ENCODE assay signal across 12 cellular contexts in the genomic region with DNA sequence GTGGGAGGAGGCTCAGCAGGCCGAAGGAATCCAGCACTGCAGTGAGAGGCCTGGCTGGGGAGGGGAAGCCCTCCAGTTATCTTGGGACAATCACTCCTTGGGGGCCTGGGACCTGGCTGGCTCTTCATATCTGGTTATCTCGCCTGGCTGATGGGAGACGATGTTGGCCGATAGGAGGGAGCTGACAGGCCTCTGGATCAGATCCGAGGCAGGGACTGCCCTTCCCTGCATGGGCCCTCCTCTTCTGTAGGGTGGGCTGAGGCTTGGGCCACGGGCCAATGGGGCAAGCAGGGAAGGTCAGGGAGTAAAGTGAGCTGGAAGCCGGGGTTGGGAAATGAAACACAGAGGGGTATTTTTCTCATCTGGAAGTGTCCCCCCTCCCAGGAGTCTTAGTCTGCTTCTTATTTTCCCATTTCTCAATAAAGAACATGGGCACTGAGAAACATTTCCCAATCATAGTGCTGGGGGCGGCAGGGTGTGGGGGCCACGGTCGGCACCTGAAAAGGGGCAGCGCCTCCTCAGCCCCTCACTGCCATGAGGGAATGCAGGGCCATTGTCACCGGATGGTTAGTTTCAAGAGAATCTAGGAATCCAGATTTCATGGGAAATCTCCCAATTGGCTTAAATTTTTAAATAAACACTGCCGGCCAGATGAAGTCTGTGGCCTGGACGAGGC. TPM values are rescaled to one million over a fixed set of nuclear protein-coding genes. Genes with fewer than 3 reads are reported as not detected.
A peak's percentile ranks its signal among the peaks of the same experiment; 100 is the strongest.
DNase-seq lines count a peak whose midpoint lies in the region; ATAC-seq and TF ChIP-seq lines count a peak whose summit lies in the region.
"Had no signal": no experiment of that assay in that cellular context is flagged by ENCODE, and none has a peak within 500 bp of the region (broad histone marks: within the 10 kb centered on the region; RNA-seq: fewer than 3 reads in every experiment).

No MANE protein-coding gene starts in this region.

- no peak overlapping the region for H3K4me3 ChIP-seq in AG04450 (ENCODE audit: low read depth, low read length)
- no peak overlapping the region for H3K4me3 ChIP-seq in SJSA1
- peak overlapping the region; percentile 9 for H3K4me3 ChIP-seq in fibroblast of villous mesenchyme (ENCODE audit: low read depth, low read length)

- peak overlapping the region; percentile 87 for H3K27ac ChIP-seq in AG04450 (ENCODE audit: low read depth, low read length)
- peak overlapping the region; percentile 35; the same call in 1 of the 2 replicates for H3K27ac ChIP-seq in SJSA1

- POLR2A ChIA-PET in AG04450 (lab: Yijun Ruan, JAX), result interaction anchor here (1.3 to 1.5 kb wide), 3 partner anchors 9 to 26 kb away, joined by 3 to 5 read pairs (median 5); a partner anchor contains a TSS

- H3K9me3 ChIP-seq in AG04450 (ENCODE audit: control insufficient read depth, insufficient read depth, low read length) (no peaks in the 10 kb centered on the region), SJSA1 (replicated peaks) (no peaks in the 10 kb centered on the region)

- CTCF ChIA-PET in AG04450 (lab: Charles Lee), result interaction anchor here (0.7 to 0.8 kb wide), 2 partner anchors 15 to 38 kb away, joined by 3 read pairs; no protein-coding TSS in a partner anchor

- no peaks in the 10 kb centered on the region for H3K27me3 ChIP-seq in AG04450 (ENCODE audit: control insufficient read depth, insufficient read depth, low read length)
- no peaks in the 10 kb centered on the region for H3K27me3 ChIP-seq in SJSA1 (replicated peaks)

- H3K4me1 ChIP-seq in SJSA1 (replicated peaks), result peaks cover 32% of the 10 kb centered on the region

- DNase-seq in AG04450 (ENCODE audit: low read depth, low spot score) (no peak), SJSA1 (ENCODE audit: low read depth in 1 of 2, low spot score in 2 of 2) (no peak), fibroblast of villous mesenchyme (ENCODE audit: low read depth) (peak; percentile 81), omental fat pad (ENCODE audit: low spot score) (no peak), hypothalamus (lab: John Stamatoyannopoulos, UW) (no peak), NCI-H1105 treated with DMSO at 0.1 percent for 48 hours (lab: John Stamatoyannopoulos, UW) (no peak)
- DNase-seq: C1 segment of cervical spinal cord, glutamatergic neuron, MM.1S had no signal

- peaks cover 63% of the 10 kb centered on the region for H3K36me3 ChIP-seq in SJSA1

- TF ChIP-seq CTCF in AG04450 (IDR thresholded peaks at IDR 0.05; ENCODE audit: low read depth, low read length) (no peak), fibroblast of villous mesenchyme (IDR thresholded peaks at IDR 0.05; ENCODE audit: insufficient read depth, low read depth, low read length) (no peak), omental fat pad (IDR thresholded peaks at IDR 0.05) (no peak)

- ATAC-seq in omental fat pad (ENCODE audit: low FRiP score) (peak; percentile 60), HG02981 (IDR thresholded peaks at IDR 0.05; ENCODE audit: unreplicated experiment) (no peak), HG03457 (IDR thresholded peaks at IDR 0.05; ENCODE audit: unreplicated experiment) (no peak)

RNA-seq across cellular contexts. Expression of a gene that starts 25.3 kb away (rescaled TPM):
- 71.6 and 78.6 TPM in 2 replicates for polyA plus RNA-seq in AG04450 (2011; rRNA removed)
- 31.8 and 35.3 TPM in 2 replicates for polyA minus RNA-seq in AG04450 (2011; rRNA and poly(A)+ RNA removed)
- 16.2 and 19.6 TPM in 2 replicates for total RNA-seq in SJSA1 (2014; rRNA removed; shearing (Covaris generic))
- total RNA-seq in fibroblast of villous mesenchyme, result 15.1 and 17.1 TPM in 2 replicates
- total RNA-seq in omental fat pad, result 10 to 100 TPM; 25.8 to 37.8 (median 31.9) TPM

RNA-seq across cellular contexts. Expression of a gene that starts 31.2 kb away (rescaled TPM):
- 13.9 and 19.1 TPM in 2 replicates for polyA plus RNA-seq in AG04450 (2011; rRNA removed)
- 21.9 and 28.6 TPM in 2 replicates for polyA minus RNA-seq in AG04450 (2011; rRNA and poly(A)+ RNA removed)
- 7.6 and 9.4 TPM in 2 replicates for total RNA-seq in SJSA1 (2014; rRNA removed; shearing (Covaris generic))
- total RNA-seq in fibroblast of villous mesenchyme (20.3 and 20.6 TPM in 2 replicates), omental fat pad (10 to 100 TPM; 15.1 to 29.3 (median 19.7) TPM)

RNA-seq across cellular contexts. Expression of a gene that starts 53.1 kb away (rescaled TPM):
- polyA plus RNA-seq in AG04450 (2011; rRNA removed), result not detected in 2 replicates
- not detected in 2 replicates for polyA minus RNA-seq in AG04450 (2011; rRNA and poly(A)+ RNA removed)
- not detected in 2 replicates for total RNA-seq in SJSA1 (2014; rRNA removed; shearing (Covaris generic))
- total RNA-seq in fibroblast of villous mesenchyme (not detected in 2 replicates), omental fat pad (not detected)
- total RNA-seq: SK-MEL-5 had no signal
